In the genomic region with DNA sequence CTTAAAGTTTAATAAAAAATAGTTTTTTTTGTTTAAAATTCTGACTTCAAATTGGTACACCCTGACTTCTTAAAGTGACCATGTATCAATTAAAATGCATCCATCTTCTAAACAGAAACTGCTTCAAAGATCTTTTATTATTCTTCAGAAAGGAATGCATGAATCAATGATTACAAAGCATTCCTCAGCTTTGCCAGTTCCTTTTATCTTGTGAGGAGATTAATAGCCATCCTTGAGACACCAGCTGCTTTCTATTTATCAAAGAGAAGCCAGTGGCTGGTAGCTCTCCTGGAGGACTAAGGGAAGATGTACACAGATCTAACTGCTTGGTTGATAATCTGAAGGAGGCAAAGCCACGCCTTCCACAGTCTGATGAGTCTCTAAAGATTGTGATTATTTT, we compare ENCODE assay signal across 18 cellular contexts.
"Had no signal": no experiment of that assay in that cellular context is flagged by ENCODE, and none has a peak within 500 bp of the region (broad histone marks: within the 10 kb centered on the region; RNA-seq: fewer than 3 reads in every experiment).

No MANE protein-coding gene starts in this region.

- H3K4me1 Mint-ChIP-seq: activated naive CD8-positive, alpha-beta T cell treated with anti-CD3 and anti-CD28 coated beads for 36 hours; naive thymus-derived CD8-positive, alpha-beta T cell had no signal

- H3K27me3 ChIP-seq: brain microvascular endothelial cell, tibial nerve had no signal

- H3K27me3 Mint-ChIP-seq: activated naive CD8-positive, alpha-beta T cell treated with anti-CD3 and anti-CD28 coated beads for 36 hours; dendritic cell treated with granulocyte-macrophage colony-stimulating factor and Interleukin-4, amounts not matched to agents 40 ng/mL and 50 ng/mL, for 4 days; effector memory CD8-positive, alpha-beta T cell; naive thymus-derived CD8-positive, alpha-beta T cell had no signal

- ATAC-seq: effector memory CD8-positive, alpha-beta T cell; left ventricle myocardium superior; naive thymus-derived CD8-positive, alpha-beta T cell; right cardiac atrium had no signal

- H3K4me3 Mint-ChIP-seq: activated naive CD8-positive, alpha-beta T cell treated with anti-CD3 and anti-CD28 coated beads for 36 hours; dendritic cell treated with granulocyte-macrophage colony-stimulating factor and Interleukin-4, amounts not matched to agents 40 ng/mL and 50 ng/mL, for 4 days; effector memory CD8-positive, alpha-beta T cell; naive thymus-derived CD8-positive, alpha-beta T cell had no signal

- H3K36me3 Mint-ChIP-seq: activated naive CD8-positive, alpha-beta T cell treated with anti-CD3 and anti-CD28 coated beads for 36 hours; naive thymus-derived CD8-positive, alpha-beta T cell had no signal

- FAIRE-seq: keratinocyte, small intestine had no signal

- H3K4me3 ChIP-seq: tibial nerve had no signal

- H3K4me1 ChIP-seq: tibial nerve had no signal

- DNase-seq: activated CD4-positive, alpha-beta T cell treated with anti-CD3 and anti-CD28 coated beads, Interleukin-2, amount 50 U/mL, for 1 hour; activated CD8-positive, alpha-beta memory T cell treated with anti-CD3 and anti-CD28 coated beads for 24 hours; activated naive CD8-positive, alpha-beta T cell treated with anti-CD3 and anti-CD28 coated beads for 36 hours; brain microvascular endothelial cell; effector memory CD8-positive, alpha-beta T cell; hippocampal formation; left ventricle myocardium superior; mesenchymal stem cell; naive thymus-derived CD8-positive, alpha-beta T cell; right cardiac atrium; small intestine; stimulated activated CD4-positive, alpha-beta T cell treated with anti-CD3 and anti-CD28 coated beads, Interleukin-4, amount 100 ng/mL, for 4 hours; stimulated activated CD8-positive, alpha-beta memory T cell treated with anti-CD3 and anti-CD28 coated beads, Interleukin-4, amount 100 ng/mL, for 48 hours; stimulated activated naive CD4-positive, alpha-beta T cell treated with Interleukin-2 at 50 U/mL for 16 hours; substantia nigra had no signal

- H3K36me3 ChIP-seq: brain microvascular endothelial cell, tibial nerve had no signal

- H3K27ac ChIP-seq: brain microvascular endothelial cell, tibial nerve had no signal

- H3K27ac Mint-ChIP-seq: activated naive CD8-positive, alpha-beta T cell treated with anti-CD3 and anti-CD28 coated beads for 36 hours; dendritic cell treated with granulocyte-macrophage colony-stimulating factor and Interleukin-4, amounts not matched to agents 40 ng/mL and 50 ng/mL, for 4 days; effector memory CD8-positive, alpha-beta T cell; naive thymus-derived CD8-positive, alpha-beta T cell had no signal
